In the genomic region with DNA sequence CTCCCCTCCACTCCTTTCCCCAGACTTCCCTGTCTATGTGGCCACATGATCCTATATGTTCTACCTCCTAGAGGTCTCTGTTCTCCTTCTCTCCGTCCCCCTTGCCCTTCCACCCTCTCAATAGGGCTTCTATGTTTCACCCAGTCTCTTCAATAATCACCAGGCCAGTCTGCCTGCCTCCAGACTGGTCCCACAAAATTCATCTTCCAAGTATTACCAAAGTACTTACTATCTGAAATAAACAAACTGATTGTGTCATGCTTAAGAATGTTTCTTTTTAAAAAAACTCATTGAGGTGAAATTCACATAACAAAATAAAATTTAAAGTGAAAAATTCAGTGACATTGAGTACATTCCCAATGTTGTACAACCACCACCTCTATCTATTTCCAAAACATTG, we compare ENCODE assay signal across 24 cellular contexts. TPM values are rescaled to one million over a fixed set of nuclear protein-coding genes. Genes with fewer than 3 reads are reported as not detected.
DNase-seq lines count a peak whose midpoint lies in the region; ATAC-seq and TF ChIP-seq lines count a peak whose summit lies in the region.
"Had no signal": no experiment of that assay in that cellular context is flagged by ENCODE, and none has a peak within 500 bp of the region (broad histone marks: within the 10 kb centered on the region; RNA-seq: fewer than 3 reads in every experiment).

No MANE protein-coding gene starts in this region.

- DNase-seq in HCEC 1CT (peak; percentile 20), adipocyte (ENCODE audit: low read depth) (peak; percentile 13), iris pigment epithelial cell (ENCODE audit: low read depth) (peak; percentile 45), osteocyte (ENCODE audit: extremely low spot score, unreplicated experiment) (no peak), iPS-NIHi7 (ENCODE audit: extremely low spot score) (no peak)
- no peak for DNase-seq in stimulated activated CD4-positive, alpha-beta T cell treated with anti-CD3 and anti-CD28 coated beads, Interleukin-15, amount 100 ng/mL, for 24 hours
- DNase-seq: 8988T; ACHN; AML-193; BE2C; CD4-positive, alpha-beta T cell; CD8-positive, alpha-beta memory T cell; DMS 273 treated with DMSO at 0.1 percent for 48 hours; DMS79; EL; GDM1; H7 had no signal

- no peaks in the 10 kb centered on the region for H3K27me3 ChIP-seq in adipocyte (replicated peaks; ENCODE audit: control insufficient read depth, insufficient read depth, low read length)
- H3K27me3 ChIP-seq: BE2C; BLaER1 treated with 17β-estradiol and CSF1 and Interleukin-3, amounts not matched to agents 10 nM and 100 nM had no signal

- TF ChIP-seq CTCF in osteocyte (IDR thresholded peaks at IDR 0.05), result no peak

- no peaks in the 10 kb centered on the region for H3K36me3 ChIP-seq in adipocyte (ENCODE audit: control insufficient read depth, insufficient read depth, low read length, severe bottlenecking)
- H3K36me3 ChIP-seq: BE2C; BLaER1 treated with 17β-estradiol and CSF1 and Interleukin-3, amounts not matched to agents 10 nM and 100 nM had no signal

- H3K36me3 Mint-ChIP-seq in osteocyte (ENCODE audit: unreplicated experiment), result peaks cover 4% of the 10 kb centered on the region
- H3K36me3 Mint-ChIP-seq: CD14-positive monocyte; CD8-positive, alpha-beta memory T cell had no signal

- no peak for ATAC-seq in GM18505 (IDR thresholded peaks at IDR 0.05; ENCODE audit: unreplicated experiment)
- ATAC-seq: A549, GM12878, GM23338, HCT116 had no signal

- peaks cover 5% of the 10 kb centered on the region for H3K9me3 ChIP-seq in adipocyte (ENCODE audit: control insufficient read depth, low read length)
- H3K9me3 ChIP-seq: BE2C had no signal

- H3K4me1 Mint-ChIP-seq in osteocyte (ENCODE audit: unreplicated experiment), result peaks cover 51% of the 10 kb centered on the region
- H3K4me1 Mint-ChIP-seq: CD14-positive monocyte; CD8-positive, alpha-beta memory T cell had no signal

- H3K9me3 Mint-ChIP-seq in osteocyte (ENCODE audit: unreplicated experiment), result peaks cover 18% of the 10 kb centered on the region
- H3K9me3 Mint-ChIP-seq: CD4-positive, alpha-beta T cell had no signal

- TF ChIP-seq POLR2A in GM18505 (IDR thresholded peaks at IDR 0.05; ENCODE audit: borderline replicate concordance, extremely low read depth, insufficient read depth, insufficient read length), result no peak

- peak overlapping the region; percentile 68 for H3K27ac Mint-ChIP-seq in osteocyte (ENCODE audit: unreplicated experiment)
- H3K27ac Mint-ChIP-seq: CD14-positive monocyte; CD4-positive, alpha-beta T cell; GM23338 had no signal

- H3K9ac ChIP-seq in adipocyte (ENCODE audit: low read length), result no peak overlapping the region
- H3K9ac ChIP-seq: BLaER1 treated with 17β-estradiol and CSF1 and Interleukin-3, amounts not matched to agents 10 nM and 100 nM had no signal

- no peaks in the 10 kb centered on the region for H3K27me3 Mint-ChIP-seq in osteocyte (ENCODE audit: unreplicated experiment)

- H3K4me1 ChIP-seq in adipocyte (ENCODE audit: control insufficient read depth, insufficient read depth, low read length), result peaks cover 3% of the 10 kb centered on the region
- H3K4me1 ChIP-seq: BE2C; BLaER1 treated with 17β-estradiol and CSF1 and Interleukin-3, amounts not matched to agents 10 nM and 100 nM had no signal

- H3K4me3 Mint-ChIP-seq in osteocyte (ENCODE audit: unreplicated experiment), result no peak overlapping the region
- H3K4me3 Mint-ChIP-seq: CD14-positive monocyte; CD4-positive, alpha-beta T cell; CD8-positive, alpha-beta memory T cell; GM23338 had no signal

- H3K4me3 ChIP-seq in adipocyte (ENCODE audit: low read length), result no peak overlapping the region
- H3K4me3 ChIP-seq: A549; BLaER1 treated with 17β-estradiol and CSF1 and Interleukin-3, amounts not matched to agents 10 nM and 100 nM; GM12878; GM23338 had no signal

RNA-seq across cellular contexts. Expression of gene MTNR1B, which starts 44.2 kb away (rescaled TPM):
- total RNA-seq in osteocyte, result 0.89 and 0.94 TPM in 2 replicates
- total RNA-seq: CD4-positive, alpha-beta T cell; CD8-positive, alpha-beta memory T cell; GM12878; GM23338; H7 had no signal

Comparison
In these comparisons a context has a peak if more than half of its experiments do, and no peak if none do; other contexts are left out.
1. DNase-seq: peak in HCEC 1CT (single experiment), adipocyte (single experiment) and iris pigment epithelial cell (single experiment); none in osteocyte (single experiment), stimulated activated CD4-positive, alpha-beta T cell treated with anti-CD3 and anti-CD28 coated beads, Interleukin-15, amount 100 ng/mL, for 24 hours (single experiment) and iPS-NIHi7 (single experiment).